In genomic region chr17:78432929-78433727, GRCh38 we compare ENCODE assay signal across 15 cellular contexts.
"Had no signal": no experiment of that assay in that cellular context is flagged by ENCODE, and none has a peak within 500 bp of the region (broad histone marks: within the 10 kb centered on the region; RNA-seq: fewer than 3 reads in every experiment).

No MANE protein-coding gene starts in this region.

- H3K4me3 ChIP-seq: adrenal gland, lung, testis had no signal

- H3K4me3 Mint-ChIP-seq: nephron progenitor cell; stimulated activated naive CD8-positive, alpha-beta T cell treated with anti-CD3 and anti-CD28 coated beads, Interleukin-15, Interleukin-2, amounts not matched to agents 100 ng/mL and 50 ng/mL, for 24 hours; T-cell; type B pancreatic cell had no signal

- H3K27ac Mint-ChIP-seq: nephron progenitor cell; stimulated activated naive CD8-positive, alpha-beta T cell treated with anti-CD3 and anti-CD28 coated beads, Interleukin-15, Interleukin-2, amounts not matched to agents 100 ng/mL and 50 ng/mL, for 24 hours; T-cell; type B pancreatic cell had no signal

- H3K36me3 ChIP-seq: adrenal gland had no signal

- H3K9me3 Mint-ChIP-seq: nephron progenitor cell; stimulated activated naive CD8-positive, alpha-beta T cell treated with anti-CD3 and anti-CD28 coated beads, Interleukin-15, Interleukin-2, amounts not matched to agents 100 ng/mL and 50 ng/mL, for 24 hours; T-cell; type B pancreatic cell had no signal

- H3K4me1 ChIP-seq: adrenal gland, testis had no signal

- FAIRE-seq: bronchial epithelial cell had no signal

- H3K27me3 ChIP-seq: adrenal gland, testis had no signal

- H3K27me3 Mint-ChIP-seq: stimulated activated naive CD8-positive, alpha-beta T cell treated with anti-CD3 and anti-CD28 coated beads, Interleukin-15, Interleukin-2, amounts not matched to agents 100 ng/mL and 50 ng/mL, for 24 hours; T-cell had no signal

- H3K27ac ChIP-seq: adrenal gland, testis had no signal

- H3K9me3 ChIP-seq: adrenal gland, testis had no signal

- DNase-seq: activated CD8-positive, alpha-beta memory T cell treated with anti-CD3 and anti-CD28 coated beads for 24 hours; activated CD8-positive, alpha-beta memory T cell treated with anti-CD3 and anti-CD28 coated beads, Interleukin-2, amount 50 U/mL, for 48 hours; activated effector memory CD4-positive, alpha-beta T cell treated with Interleukin-2 at 50 U/mL for 16 hours; activated naive CD4-positive, alpha-beta T cell treated with anti-CD3 and anti-CD28 coated beads, Interleukin-2, amount 50 U/mL, for 16 hours; activated T-cell treated with anti-CD3 and anti-CD28 coated beads, Interleukin-2, amount 50 U/mL, for 48 hours; adrenal gland; left cardiac atrium; nephron progenitor cell; stimulated activated CD4-positive, alpha-beta T cell treated with anti-CD3 and anti-CD28 coated beads, Interleukin-2, amount 100 ng/mL, for 24 hours; T-cell; testis had no signal
